ENCODE assay signal across 1 cellular context in genomic region chr6:44373051-44373450, GRCh38.
TF ChIP-seq lines count a peak whose summit lies in the region.

No MANE protein-coding gene starts in this region.

TF ChIP-seq in GM23338, 12 proteins besides CTCF, POLR2A, EP300 and RAD21 (continued from another document):
- no peak for TF ChIP-seq ZNF462 (CRISPR knock-in tag; IDR thresholded peaks at IDR 0.05)
- TF ChIP-seq EZH2phosphoT487 (IDR thresholded peaks at IDR 0.05; ENCODE audit: unreplicated experiment): no peak
- TF ChIP-seq STAT1 (IDR thresholded peaks at IDR 0.05; ENCODE audit: unreplicated experiment): no peak
- no peak for TF ChIP-seq ZNF114 (CRISPR knock-in tag; IDR thresholded peaks at IDR 0.05)
- TF ChIP-seq NANOG (IDR thresholded peaks at IDR 0.05; ENCODE audit: borderline replicate concordance): no peak
- no peak for TF ChIP-seq EZH2 (IDR thresholded peaks at IDR 0.05; ENCODE audit: low read depth, unreplicated experiment)
- no peak for TF ChIP-seq JUNB (IDR thresholded peaks at IDR 0.05; ENCODE audit: unreplicated experiment)
- TF ChIP-seq ZNF331 (CRISPR knock-in tag; IDR thresholded peaks at IDR 0.05; ENCODE audit: low read depth): no peak
- no peak for TF ChIP-seq REST (IDR thresholded peaks at IDR 0.05; ENCODE audit: unreplicated experiment)
- no peak for TF ChIP-seq ETS1 (IDR thresholded peaks at IDR 0.05)
- TF ChIP-seq CREB1 (CRISPR knock-in tag; IDR thresholded peaks at IDR 0.05; ENCODE audit: low read depth): no peak
TF ChIP-seq in GM23338: peak in this region for 0.
